In the genomic region with DNA sequence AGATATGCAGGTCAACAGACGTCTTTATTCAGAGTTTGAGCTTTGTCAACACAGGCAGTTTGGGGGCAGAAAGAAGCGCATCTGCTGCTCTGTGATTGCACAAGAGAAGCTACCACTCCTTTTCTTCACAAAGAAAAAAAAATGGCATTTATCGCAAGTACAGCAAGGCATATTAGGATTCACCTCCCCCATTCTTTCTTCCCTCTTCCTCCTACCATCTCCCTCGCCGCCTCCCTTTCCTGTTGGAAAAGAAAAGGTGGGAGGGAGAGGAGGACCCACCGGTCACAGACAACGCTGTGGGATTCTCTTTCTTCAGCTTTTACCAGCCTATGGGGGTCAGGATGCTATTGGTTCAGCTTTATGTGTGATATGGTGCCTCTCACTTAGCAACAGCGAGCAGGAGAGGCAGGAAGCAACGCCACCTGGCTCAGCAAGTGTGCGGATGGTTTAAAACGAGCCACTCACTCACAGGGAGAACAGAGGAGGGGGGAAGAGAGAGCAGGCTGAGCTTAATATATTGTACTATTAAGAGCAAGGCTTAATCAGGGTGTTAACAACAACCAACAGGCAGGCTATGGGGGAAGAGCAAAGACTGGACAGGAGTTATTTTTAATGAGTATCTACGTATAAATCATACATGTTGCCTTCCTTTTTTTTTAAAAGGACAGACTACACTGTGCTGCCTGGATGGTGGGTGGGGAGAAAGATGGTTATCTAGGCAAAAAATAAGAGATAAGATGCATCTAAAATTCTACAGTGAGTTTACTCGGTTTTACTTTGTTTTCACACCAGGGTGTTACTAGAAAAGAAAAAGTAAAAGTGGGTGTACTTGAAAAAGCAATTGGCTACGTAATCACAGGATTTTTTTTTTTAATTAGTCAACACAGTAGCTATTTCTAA, we compare ENCODE assay signal across 8 cellular contexts.
A peak's percentile ranks its signal among the peaks of the same experiment; 100 is the strongest.
DNase-seq lines count a peak whose midpoint lies in the region; ATAC-seq and TF ChIP-seq lines count a peak whose summit lies in the region.

No MANE protein-coding gene starts in this region.

- WGBS in mesenchymal stem cell: 6% methylated on average over 11 of the region's 14 CpGs

- H2BK15ac ChIP-seq in mesenchymal stem cell (ENCODE audit: low read depth, poor library complexity, severe bottlenecking): peak overlapping the region; percentile 93

- no peak for TF ChIP-seq CTCF in endothelial cell (IDR thresholded peaks at IDR 0.05; ENCODE audit: unreplicated experiment)

- H3K27me3 ChIP-seq in mesenchymal stem cell (ENCODE audit: control insufficient read depth in 1 of 2, insufficient read depth in 1 of 2, low read length in 2 of 2): no peaks in the 10 kb centered on the region

- peak; percentile 60 for ATAC-seq in HG02885 (IDR thresholded peaks at IDR 0.05; ENCODE audit: poor library complexity, unreplicated experiment)
- ATAC-seq in activated CD8-positive, alpha-beta T cell treated with anti-CD3 and anti-CD28 coated beads, Interleukin-2, amount 10 ng/mL, durations not matched to agents 7 days and 5 days: peak; percentile 95
- peak; percentile 78 for ATAC-seq in stimulated activated naive CD8-positive, alpha-beta T cell treated with anti-CD3 and anti-CD28 coated beads, Interleukin-15, Interleukin-2, amounts not matched to agents 100 U/mL and 50 U/mL, for 24 hours

- H2BK5ac ChIP-seq in mesenchymal stem cell (ENCODE audit: low read depth, low read length, poor library complexity, severe bottlenecking): peak overlapping the region; percentile 34

- H4K8ac ChIP-seq in mesenchymal stem cell (ENCODE audit: low read length): peak overlapping the region; percentile 93

- H3K27ac ChIP-seq in mesenchymal stem cell (ENCODE audit: low read length, poor library complexity, severe bottlenecking): peak overlapping the region; percentile 73

- no peak overlapping the region for H3K23ac ChIP-seq in mesenchymal stem cell (ENCODE audit: low read length in 2 of 2)

- H3K4me1 Mint-ChIP-seq in activated CD8-positive, alpha-beta T cell treated with anti-CD3 and anti-CD28 coated beads, Interleukin-2, amount 10 ng/mL, durations not matched to agents 7 days and 5 days (ENCODE audit: low read depth): peaks cover 68% of the 10 kb centered on the region
- H3K4me1 Mint-ChIP-seq in endothelial cell (ENCODE audit: unreplicated experiment): peaks cover 72% of the 10 kb centered on the region

- peak overlapping the region; percentile 86 for H3K27ac Mint-ChIP-seq in activated CD8-positive, alpha-beta T cell treated with anti-CD3 and anti-CD28 coated beads, Interleukin-2, amount 10 ng/mL, durations not matched to agents 7 days and 5 days
- H3K27ac Mint-ChIP-seq in endothelial cell (ENCODE audit: unreplicated experiment): peak overlapping the region; percentile 100

- H3K14ac ChIP-seq in mesenchymal stem cell (ENCODE audit: low read length in 2 of 2): no peak overlapping the region

- peaks cover 18% of the 10 kb centered on the region for H3K79me1 ChIP-seq in mesenchymal stem cell (replicated peaks; ENCODE audit: low read length, poor library complexity, severe bottlenecking)

- H3K4me3 Mint-ChIP-seq in activated CD8-positive, alpha-beta T cell treated with anti-CD3 and anti-CD28 coated beads, Interleukin-2, amount 10 ng/mL, durations not matched to agents 7 days and 5 days: peak overlapping the region; percentile 76
- peak overlapping the region; percentile 58 for H3K4me3 Mint-ChIP-seq in endothelial cell (ENCODE audit: unreplicated experiment)

- CTCF ChIA-PET in activated CD8-positive, alpha-beta T cell treated with anti-CD3 and anti-CD28 coated beads, Interleukin-2, amount 10 ng/mL, durations not matched to agents 7 days and 5 days (lab: Charles Lee): interaction anchor here (0.7 to 4.8 kb wide), 33 partner anchors 8 to 430 kb away, joined by 3 to 58 read pairs (median 4); a partner anchor contains a TSS

- peak overlapping the region; percentile 12 to 88 for H2BK12ac ChIP-seq in mesenchymal stem cell (ENCODE audit: low read length in 2 of 2)

- no peaks in the 10 kb centered on the region for H3K36me3 Mint-ChIP-seq in activated CD8-positive, alpha-beta T cell treated with anti-CD3 and anti-CD28 coated beads, Interleukin-2, amount 10 ng/mL, durations not matched to agents 7 days and 5 days (ENCODE audit: low read depth)
- H3K36me3 Mint-ChIP-seq in endothelial cell (ENCODE audit: low read depth, unreplicated experiment): no peaks in the 10 kb centered on the region

- peak overlapping the region; percentile 72 for H2AK5ac ChIP-seq in mesenchymal stem cell (ENCODE audit: low read length, severe bottlenecking)

- peak overlapping the region; percentile 54 for H3K4me2 ChIP-seq in mesenchymal stem cell (ENCODE audit: low read length, poor library complexity, severe bottlenecking)

- no peaks in the 10 kb centered on the region for H3K9me3 Mint-ChIP-seq in activated CD8-positive, alpha-beta T cell treated with anti-CD3 and anti-CD28 coated beads, Interleukin-2, amount 10 ng/mL, durations not matched to agents 7 days and 5 days (ENCODE audit: insufficient read depth)
- H3K9me3 Mint-ChIP-seq in endothelial cell (ENCODE audit: unreplicated experiment): no peaks in the 10 kb centered on the region

- no peaks in the 10 kb centered on the region for H3K4me1 ChIP-seq in mesenchymal stem cell (ENCODE audit: control insufficient read depth, insufficient read depth, low read depth, low read length)

- no peaks in the 10 kb centered on the region for H3K36me3 ChIP-seq in mesenchymal stem cell (ENCODE audit: control insufficient read depth in 1 of 2, insufficient read depth in 2 of 2, low read depth in 1 of 2, low read length in 2 of 2)

- H2AFZ ChIP-seq in mesenchymal stem cell (ENCODE audit: low read depth, low read length): peak overlapping the region; percentile 66

- H3K9me3 ChIP-seq in mesenchymal stem cell (ENCODE audit: control insufficient read depth, low read length): no peaks in the 10 kb centered on the region

- H3K4me3 ChIP-seq in mesenchymal stem cell (ENCODE audit: insufficient read depth in 1 of 2, low read depth in 1 of 2, low read length in 2 of 2): peak overlapping the region in 1 of 2 experiments; percentile 76

- peak overlapping the region; percentile 86 for H3K9ac ChIP-seq in mesenchymal stem cell (ENCODE audit: low read length)

- peak overlapping the region; percentile 57 for H4K91ac ChIP-seq in mesenchymal stem cell (ENCODE audit: low read length)

- peak overlapping the region in 1 of 2 experiments; percentile 77 for H3K18ac ChIP-seq in mesenchymal stem cell (ENCODE audit: low read depth in 1 of 2, low read length in 2 of 2)

- peak overlapping the region; percentile 43 for H2BK120ac ChIP-seq in mesenchymal stem cell (ENCODE audit: low read depth, low read length)

- H3K4ac ChIP-seq in mesenchymal stem cell (ENCODE audit: low read depth in 1 of 2, low read length in 2 of 2): no peak overlapping the region

- DNase-seq in COLO829 (ENCODE audit: low spot score) (peak; percentile 36), NCI-H460 (ENCODE audit: extremely low read depth, low read depth) (peak; percentile 43), endothelial cell (ENCODE audit: low spot score) (peak; percentile 69), mesenchymal stem cell (peak; percentile 44), HuH-7.5 (ENCODE audit: low spot score) (no peak)
- peak; percentile 73 for DNase-seq in activated CD8-positive, alpha-beta T cell treated with anti-CD3 and anti-CD28 coated beads, Interleukin-2, amount 10 ng/mL, durations not matched to agents 7 days and 5 days
- peak; percentile 38 for DNase-seq in stimulated activated naive CD8-positive, alpha-beta T cell treated with anti-CD3 and anti-CD28 coated beads, Interleukin-15, Interleukin-2, amounts not matched to agents 100 U/mL and 50 U/mL, for 24 hours

- POLR2A ChIA-PET in activated CD8-positive, alpha-beta T cell treated with anti-CD3 and anti-CD28 coated beads, Interleukin-2, amount 10 ng/mL, durations not matched to agents 7 days and 5 days (lab: Charles Lee): interaction anchor here (0.7 to 1.3 kb wide), 3 partner anchors 46 to 105 kb away, joined by 3 to 8 read pairs (median 5); a partner anchor contains a TSS

- peaks cover 5% of the 10 kb centered on the region for H3K27me3 Mint-ChIP-seq in activated CD8-positive, alpha-beta T cell treated with anti-CD3 and anti-CD28 coated beads, Interleukin-2, amount 10 ng/mL, durations not matched to agents 7 days and 5 days (ENCODE audit: low read depth)
- H3K27me3 Mint-ChIP-seq in endothelial cell (ENCODE audit: unreplicated experiment): peaks cover 12% of the 10 kb centered on the region
